Comparison of ENCODE assay signal across 25 cellular contexts in genomic region chr7:81583090-81583489, GRCh38.
DNase-seq lines count a peak whose midpoint lies in the region; ATAC-seq, FAIRE-seq and TF ChIP-seq lines count a peak whose summit lies in the region.
"Had no signal": no experiment of that assay in that cellular context is flagged by ENCODE, and none has a peak within 500 bp of the region (broad histone marks: within the 10 kb centered on the region; RNA-seq: fewer than 3 reads in every experiment).

No MANE protein-coding gene starts in this region.

- DNase-seq in GM23338 (ENCODE audit: low spot score) (no peak), astrocyte (ENCODE audit: low read depth) (no peak), keratinocyte (ENCODE audit: low read depth, low spot score) (no peak), GM12892 (ENCODE audit: insufficient read length) (no peak)
- DNase-seq in effector CD4-positive, alpha-beta T cell: no peak
- DNase-seq: CD4-positive, CD25-positive, alpha-beta regulatory T cell; GM23248; NCI-H1092; NCI-H1417 treated with DMSO at 0.1 percent for 48 hours; NCI-H1694 treated with DMSO at 0.1 percent for 48 hours; NCI-H2081; NCI-H2227 treated with DMSO at 0.1 percent for 48 hours; NCI-H69; SHP77 treated with DMSO at 0.1 percent for 48 hours; T-helper 17 cell had no signal

- H2AFZ ChIP-seq in GM23338 (peak overlapping the region; percentile 74), astrocyte (ENCODE audit: low read depth, low read length) (peak overlapping the region; percentile 5), keratinocyte (ENCODE audit: control insufficient read depth, low read length) (no peak overlapping the region)

- H3K36me3 Mint-ChIP-seq in GM23338 (ENCODE audit: low read depth) (no peaks in the 10 kb centered on the region), astrocyte (ENCODE audit: low read depth, unreplicated experiment) (no peaks in the 10 kb centered on the region)
- H3K36me3 Mint-ChIP-seq: CD4-positive, CD25-positive, alpha-beta regulatory T cell; IgD-negative memory B cell had no signal

- H3K27ac ChIP-seq in GM23338 (ENCODE audit: low read depth): no peak overlapping the region
- no peak overlapping the region for H3K27ac ChIP-seq in astrocyte (ENCODE audit: low read depth, low read length)
- H3K27ac ChIP-seq in keratinocyte (ENCODE audit: control insufficient read depth, insufficient read depth, low read length): no peak overlapping the region
- H3K27ac ChIP-seq: BLaER1, GM23248, RWPE1 had no signal

- H3K9me2 ChIP-seq in GM23338 (ENCODE audit: insufficient read depth): peaks cover 3% of the 10 kb centered on the region; the same call in 1 of the 2 replicates

- H3K27me3 ChIP-seq in GM23338 (ENCODE audit: insufficient read depth) (no peaks in the 10 kb centered on the region), astrocyte (ENCODE audit: insufficient read depth, low read length) (no peaks in the 10 kb centered on the region), keratinocyte (ENCODE audit: control insufficient read depth, extremely low read depth, insufficient read depth, low read length) (no peaks in the 10 kb centered on the region)
- H3K27me3 ChIP-seq: BLaER1 had no signal

- H3K9ac ChIP-seq in astrocyte (ENCODE audit: low read length) (no peak overlapping the region), keratinocyte (ENCODE audit: control insufficient read depth, extremely low read depth, insufficient read depth, low read length) (no peak overlapping the region)
- H3K9ac ChIP-seq: BLaER1, GM23248 had no signal

- no peak for ATAC-seq in GM23338
- peak; percentile 66 for ATAC-seq in HG03432 (IDR thresholded peaks at IDR 0.05; ENCODE audit: unreplicated experiment)
- ATAC-seq in GM18867 (IDR thresholded peaks at IDR 0.05; ENCODE audit: unreplicated experiment): no peak
- no peak for ATAC-seq in GM21786 (IDR thresholded peaks at IDR 0.05; ENCODE audit: unreplicated experiment)
- ATAC-seq: Panc1, T-helper 17 cell had no signal

- H3K4me3 ChIP-seq in GM23338 (no peak overlapping the region), astrocyte (ENCODE audit: insufficient read depth, low read depth, low read length) (no peak overlapping the region), keratinocyte (ENCODE audit: control insufficient read depth in 2 of 3, extremely low read depth in 1 of 3, insufficient read depth in 2 of 3, low read depth in 1 of 3, low read length in 3 of 3) (no peak overlapping the region)
- H3K4me3 ChIP-seq: BLaER1, GM23248, HAP-1 had no signal

- H3K9me3 ChIP-seq in astrocyte (ENCODE audit: insufficient read depth, low read depth, low read length): no peaks in the 10 kb centered on the region
- H3K9me3 ChIP-seq in keratinocyte (ENCODE audit: control insufficient read depth, low read depth, low read length): no peaks in the 10 kb centered on the region
- H3K9me3 ChIP-seq: BLaER1, HAP-1 had no signal

- no peak for TF ChIP-seq CTCF in GM23338 (conservative IDR thresholded peaks at IDR 0.05; ENCODE audit: low read depth in 2 of 2)
- no peak for TF ChIP-seq CTCF in astrocyte (IDR thresholded peaks at IDR 0.05; ENCODE audit: insufficient read depth, low read depth, low read length)
- no peak for TF ChIP-seq CTCF in keratinocyte (optimal IDR thresholded peaks at IDR 0.05 in 1 of 3, IDR thresholded peaks at IDR 0.05 in 1 of 3, conservative IDR thresholded peaks at IDR 0.05 in 1 of 3; ENCODE audit: extremely low read depth in 1 of 3, insufficient read depth in 2 of 3, low read length in 3 of 3)

- H3F3A ChIP-seq in GM23338 (replicated peaks; ENCODE audit: low read depth): no peaks in the 10 kb centered on the region

- H3K4me3 Mint-ChIP-seq in GM23338 (no peak overlapping the region), astrocyte (ENCODE audit: unreplicated experiment) (no peak overlapping the region)
- H3K4me3 Mint-ChIP-seq: CD4-positive, CD25-positive, alpha-beta regulatory T cell; IgD-negative memory B cell; T-helper 17 cell had no signal

- no peaks in the 10 kb centered on the region for H3K9me1 ChIP-seq in keratinocyte (ENCODE audit: control insufficient read depth, extremely low read depth, insufficient read depth, low read length)

- no peaks in the 10 kb centered on the region for H4K20me1 ChIP-seq in GM23338 (replicated peaks; ENCODE audit: insufficient read depth)
- no peaks in the 10 kb centered on the region for H4K20me1 ChIP-seq in astrocyte (ENCODE audit: insufficient read depth, low read length)
- no peaks in the 10 kb centered on the region for H4K20me1 ChIP-seq in keratinocyte (ENCODE audit: control insufficient read depth, extremely low read depth, insufficient read depth, low read length)
- H4K20me1 ChIP-seq: BLaER1 had no signal

- H3K4me2 ChIP-seq in GM23338 (no peak overlapping the region), astrocyte (ENCODE audit: low read length) (no peak overlapping the region), keratinocyte (ENCODE audit: control insufficient read depth, extremely low read depth, insufficient read depth, low read depth, low read length) (no peak overlapping the region)
- H3K4me2 ChIP-seq: BLaER1 had no signal

- FAIRE-seq in astrocyte (lab: Jason Lieb, UNC) (no peak), keratinocyte (lab: Jason Lieb, UNC) (peak; percentile 9), GM12892 (lab: Jason Lieb, UNC) (no peak)
- FAIRE-seq: A204.1, GM19239 had no signal

- H3K27me3 Mint-ChIP-seq in GM23338 (ENCODE audit: insufficient read depth, low read depth, poor library complexity): peaks cover 2% of the 10 kb centered on the region
- no peaks in the 10 kb centered on the region for H3K27me3 Mint-ChIP-seq in astrocyte (ENCODE audit: low read depth, unreplicated experiment)
- H3K27me3 Mint-ChIP-seq: CD4-positive, CD25-positive, alpha-beta regulatory T cell; IgD-negative memory B cell; T-helper 17 cell had no signal

- no peaks in the 10 kb centered on the region for H3K79me2 ChIP-seq in GM23338 (replicated peaks; ENCODE audit: insufficient read depth)
- H3K79me2 ChIP-seq in astrocyte (ENCODE audit: insufficient read depth, low read length): no peaks in the 10 kb centered on the region
- no peaks in the 10 kb centered on the region for H3K79me2 ChIP-seq in keratinocyte (ENCODE audit: control insufficient read depth, insufficient read depth, low read length)

- dilution Hi-C loops in keratinocyte (cut with MboI; ENCODE audit: extremely low pct_ligation_motif_present, low sequenced_read_pairs): no loop called here

- H3K9me3 Mint-ChIP-seq in GM23338: no peaks in the 10 kb centered on the region
- no peaks in the 10 kb centered on the region for H3K9me3 Mint-ChIP-seq in astrocyte (ENCODE audit: unreplicated experiment)

- H3K27ac Mint-ChIP-seq in GM23338 (no peak overlapping the region), astrocyte (ENCODE audit: unreplicated experiment) (no peak overlapping the region)
- H3K27ac Mint-ChIP-seq: CD4-positive, CD25-positive, alpha-beta regulatory T cell; IgD-negative memory B cell; T-helper 17 cell had no signal

- TF ChIP-seq POLR2A in GM12892 (IDR thresholded peaks at IDR 0.05; ENCODE audit: low read depth, low read length): no peak

- H3K4me1 ChIP-seq in GM23338 (ENCODE audit: insufficient read depth): no peaks in the 10 kb centered on the region
- H3K4me1 ChIP-seq in astrocyte (ENCODE audit: insufficient read depth, low read length): no peaks in the 10 kb centered on the region
- no peaks in the 10 kb centered on the region for H3K4me1 ChIP-seq in keratinocyte (ENCODE audit: control insufficient read depth, extremely low read depth, insufficient read depth, low read length)
- H3K4me1 ChIP-seq: BLaER1 had no signal

- H3K36me3 ChIP-seq in GM23338 (ENCODE audit: insufficient read depth) (no peaks in the 10 kb centered on the region), astrocyte (ENCODE audit: insufficient read depth, low read length) (no peaks in the 10 kb centered on the region), keratinocyte (ENCODE audit: control insufficient read depth in 2 of 2, extremely low read depth in 1 of 2, insufficient read depth in 2 of 2, low read length in 2 of 2) (no peaks in the 10 kb centered on the region)
- H3K36me3 ChIP-seq: BLaER1, HAP-1 had no signal

- H3K4me1 Mint-ChIP-seq in GM23338 (no peaks in the 10 kb centered on the region), astrocyte (ENCODE audit: low read depth, unreplicated experiment) (no peaks in the 10 kb centered on the region)
- H3K4me1 Mint-ChIP-seq: CD4-positive, CD25-positive, alpha-beta regulatory T cell; IgD-negative memory B cell; T-helper 17 cell had no signal
